In the genomic region with DNA sequence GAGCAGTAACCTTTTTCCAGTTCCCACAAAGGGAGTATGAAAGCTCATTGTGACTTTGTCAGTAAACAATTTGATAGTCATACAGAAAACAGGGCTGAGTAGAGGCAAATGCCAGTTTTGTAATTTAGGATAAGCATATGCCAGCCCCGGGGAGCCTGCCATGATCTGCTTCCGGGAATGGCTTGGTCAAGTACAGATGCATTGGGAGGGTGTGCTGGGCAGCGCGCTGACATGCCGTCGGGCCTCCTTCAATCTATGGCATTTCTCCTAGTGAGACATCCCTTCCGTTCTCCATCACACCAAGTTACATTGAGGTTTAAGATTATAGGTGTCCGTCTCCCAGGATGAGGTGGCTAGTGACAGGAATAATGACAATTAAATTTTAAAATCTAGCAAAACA, we compare ENCODE assay signal across 18 cellular contexts. TPM values are rescaled to one million over a fixed set of nuclear protein-coding genes. Genes with fewer than 3 reads are reported as not detected.
"Had no signal": no experiment of that assay in that cellular context is flagged by ENCODE, and none has a peak within 500 bp of the region (broad histone marks: within the 10 kb centered on the region; RNA-seq: fewer than 3 reads in every experiment).

No MANE protein-coding gene starts in this region.

- DNase-seq: activated CD4-positive, alpha-beta memory T cell treated with anti-CD3 and anti-CD28 coated beads for 36 hours; activated CD4-positive, alpha-beta T cell treated with anti-CD3 and anti-CD28 coated beads for 48 hours; activated gamma-delta T cell; activated naive CD4-positive, alpha-beta T cell treated with anti-CD3 and anti-CD28 coated beads, Interleukin-2, amount 50 U/mL, for 16 hours; activated T-cell treated with anti-CD3 and anti-CD28 coated beads, Interleukin-2, amount 50 U/mL, for 72 hours; body of pancreas; effector CD4-positive, alpha-beta T cell; foreskin melanocyte; ovary; SJCRH30; stimulated activated CD4-positive, alpha-beta T cell treated with anti-CD3 and anti-CD28 coated beads, Interleukin-1b, Interleukin-23, amount 100 ng/mL, for 48 hours; T1000; trophoblast cell had no signal

- H3K4me1 ChIP-seq: prostate gland had no signal

- ATAC-seq: activated T-cell treated with anti-CD3 and anti-CD28 coated beads, Interleukin-2, amount 50 U/mL, for 72 hours; body of pancreas; natural killer cell treated with Interleukin-12 subunit alpha and Interleukin-12 subunit beta and Interleukin-15 and Interleukin-18, amount 100 ng/mL, for 72 hours had no signal

- H3K9me3 ChIP-seq: body of pancreas, neutrophil, ovary, prostate gland, SJCRH30 had no signal

- H3K27me3 ChIP-seq: body of pancreas, cardiac muscle cell, ovary, SJCRH30 had no signal

- H3K27ac ChIP-seq: body of pancreas, cardiac muscle cell, neutrophil, prostate gland, SJCRH30 had no signal

- H3K4me3 ChIP-seq: body of pancreas, cardiac muscle cell, ovary, prostate gland, SJCRH30, skin epidermis had no signal

- H3K36me3 ChIP-seq: cardiac muscle cell, neutrophil, ovary, prostate gland, SJCRH30 had no signal

RNA-seq across cellular contexts. Expression of gene GNA14, which starts 48.6 kb away (rescaled TPM):
- total RNA-seq: activated CD4-positive, alpha-beta memory T cell treated with anti-CD3 and anti-CD28 coated beads for 36 hours; SJCRH30 had no signal
